In the genomic region with DNA sequence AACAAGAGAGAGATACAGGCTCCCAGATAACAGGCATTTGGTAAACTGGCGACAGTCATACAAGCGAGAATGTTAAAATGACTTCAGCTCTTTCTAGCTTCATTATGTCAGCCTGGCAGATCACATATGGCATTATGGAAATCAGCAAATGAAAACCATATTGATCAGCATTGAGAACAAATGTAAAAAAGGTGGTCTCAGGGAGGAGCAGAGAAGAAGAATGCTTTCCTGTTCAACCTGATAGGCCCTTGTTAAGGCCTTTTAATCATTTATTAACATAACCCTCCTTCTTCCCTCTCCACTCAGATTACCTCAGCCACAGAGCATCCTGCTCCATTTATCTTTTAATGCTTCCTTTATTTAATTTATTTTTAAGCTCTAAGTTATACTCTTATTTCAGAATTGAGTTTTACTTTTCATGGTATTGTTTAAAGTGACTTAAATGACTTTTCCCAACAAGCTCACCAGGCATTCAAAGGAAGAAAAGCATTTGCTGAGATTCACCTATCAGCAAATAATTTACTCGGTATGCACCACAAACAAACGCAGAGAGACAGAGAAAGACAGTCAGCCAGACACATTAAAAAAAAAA, we compare ENCODE assay signal across 1 cellular context.
TF ChIP-seq lines count a peak whose summit lies in the region.

No MANE protein-coding gene starts in this region.

TF ChIP-seq in GM23338, 12 proteins besides CTCF, POLR2A, EP300 and RAD21 (continued from another document):
- TF ChIP-seq, protein P1, sequence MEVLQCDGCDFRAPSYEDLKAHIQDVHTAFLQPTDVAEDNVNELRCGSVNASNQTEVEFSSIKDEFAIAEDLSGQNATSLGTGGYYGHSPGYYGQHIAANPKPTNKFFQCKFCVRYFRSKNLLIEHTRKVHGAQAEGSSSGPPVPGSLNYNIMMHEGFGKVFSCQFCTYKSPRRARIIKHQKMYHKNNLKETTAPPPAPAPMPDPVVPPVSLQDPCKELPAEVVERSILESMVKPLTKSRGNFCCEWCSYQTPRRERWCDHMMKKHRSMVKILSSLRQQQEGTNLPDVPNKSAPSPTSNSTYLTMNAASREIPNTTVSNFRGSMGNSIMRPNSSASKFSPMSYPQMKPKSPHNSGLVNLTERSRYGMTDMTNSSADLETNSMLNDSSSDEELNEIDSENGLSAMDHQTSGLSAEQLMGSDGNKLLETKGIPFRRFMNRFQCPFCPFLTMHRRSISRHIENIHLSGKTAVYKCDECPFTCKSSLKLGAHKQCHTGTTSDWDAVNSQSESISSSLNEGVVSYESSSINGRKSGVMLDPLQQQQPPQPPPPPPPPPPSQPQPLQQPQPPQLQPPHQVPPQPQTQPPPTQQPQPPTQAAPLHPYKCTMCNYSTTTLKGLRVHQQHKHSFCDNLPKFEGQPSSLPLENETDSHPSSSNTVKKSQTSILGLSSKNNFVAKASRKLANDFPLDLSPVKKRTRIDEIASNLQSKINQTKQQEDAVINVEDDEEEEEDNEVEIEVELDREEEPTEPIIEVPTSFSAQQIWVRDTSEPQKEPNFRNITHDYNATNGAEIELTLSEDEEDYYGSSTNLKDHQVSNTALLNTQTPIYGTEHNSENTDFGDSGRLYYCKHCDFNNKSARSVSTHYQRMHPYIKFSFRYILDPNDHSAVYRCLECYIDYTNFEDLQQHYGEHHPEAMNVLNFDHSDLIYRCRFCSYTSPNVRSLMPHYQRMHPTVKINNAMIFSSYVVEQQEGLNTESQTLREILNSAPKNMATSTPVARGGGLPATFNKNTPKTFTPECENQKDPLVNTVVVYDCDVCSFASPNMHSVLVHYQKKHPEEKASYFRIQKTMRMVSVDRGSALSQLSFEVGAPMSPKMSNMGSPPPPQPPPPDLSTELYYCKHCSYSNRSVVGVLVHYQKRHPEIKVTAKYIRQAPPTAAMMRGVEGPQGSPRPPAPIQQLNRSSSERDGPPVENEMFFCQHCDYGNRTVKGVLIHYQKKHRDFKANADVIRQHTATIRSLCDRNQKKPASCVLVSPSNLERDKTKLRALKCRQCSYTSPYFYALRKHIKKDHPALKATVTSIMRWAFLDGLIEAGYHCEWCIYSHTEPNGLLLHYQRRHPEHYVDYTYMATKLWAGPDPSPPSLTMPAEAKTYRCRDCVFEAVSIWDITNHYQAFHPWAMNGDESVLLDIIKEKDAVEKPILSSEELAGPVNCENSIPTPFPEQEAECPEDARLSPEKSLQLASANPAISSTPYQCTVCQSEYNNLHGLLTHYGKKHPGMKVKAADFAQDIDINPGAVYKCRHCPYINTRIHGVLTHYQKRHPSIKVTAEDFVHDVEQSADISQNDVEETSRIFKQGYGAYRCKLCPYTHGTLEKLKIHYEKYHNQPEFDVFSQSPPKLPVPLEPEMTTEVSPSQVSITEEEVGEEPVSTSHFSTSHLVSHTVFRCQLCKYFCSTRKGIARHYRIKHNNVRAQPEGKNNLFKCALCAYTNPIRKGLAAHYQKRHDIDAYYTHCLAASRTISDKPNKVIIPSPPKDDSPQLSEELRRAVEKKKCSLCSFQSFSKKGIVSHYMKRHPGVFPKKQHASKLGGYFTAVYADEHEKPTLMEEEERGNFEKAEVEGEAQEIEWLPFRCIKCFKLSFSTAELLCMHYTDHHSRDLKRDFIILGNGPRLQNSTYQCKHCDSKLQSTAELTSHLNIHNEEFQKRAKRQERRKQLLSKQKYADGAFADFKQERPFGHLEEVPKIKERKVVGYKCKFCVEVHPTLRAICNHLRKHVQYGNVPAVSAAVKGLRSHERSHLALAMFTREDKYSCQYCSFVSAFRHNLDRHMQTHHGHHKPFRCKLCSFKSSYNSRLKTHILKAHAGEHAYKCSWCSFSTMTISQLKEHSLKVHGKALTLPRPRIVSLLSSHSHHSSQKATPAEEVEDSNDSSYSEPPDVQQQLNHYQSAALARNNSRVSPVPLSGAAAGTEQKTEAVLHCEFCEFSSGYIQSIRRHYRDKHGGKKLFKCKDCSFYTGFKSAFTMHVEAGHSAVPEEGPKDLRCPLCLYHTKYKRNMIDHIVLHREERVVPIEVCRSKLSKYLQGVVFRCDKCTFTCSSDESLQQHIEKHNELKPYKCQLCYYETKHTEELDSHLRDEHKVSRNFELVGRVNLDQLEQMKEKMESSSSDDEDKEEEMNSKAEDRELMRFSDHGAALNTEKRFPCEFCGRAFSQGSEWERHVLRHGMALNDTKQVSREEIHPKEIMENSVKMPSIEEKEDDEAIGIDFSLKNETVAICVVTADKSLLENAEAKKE (CRISPR knock-in tag; IDR thresholded peaks at IDR 0.05) = no peak
- TF ChIP-seq NANOG (IDR thresholded peaks at IDR 0.05; ENCODE audit: borderline replicate concordance) = no peak
- TF ChIP-seq ETS1 (IDR thresholded peaks at IDR 0.05) = no peak
- TF ChIP-seq, protein P2, sequence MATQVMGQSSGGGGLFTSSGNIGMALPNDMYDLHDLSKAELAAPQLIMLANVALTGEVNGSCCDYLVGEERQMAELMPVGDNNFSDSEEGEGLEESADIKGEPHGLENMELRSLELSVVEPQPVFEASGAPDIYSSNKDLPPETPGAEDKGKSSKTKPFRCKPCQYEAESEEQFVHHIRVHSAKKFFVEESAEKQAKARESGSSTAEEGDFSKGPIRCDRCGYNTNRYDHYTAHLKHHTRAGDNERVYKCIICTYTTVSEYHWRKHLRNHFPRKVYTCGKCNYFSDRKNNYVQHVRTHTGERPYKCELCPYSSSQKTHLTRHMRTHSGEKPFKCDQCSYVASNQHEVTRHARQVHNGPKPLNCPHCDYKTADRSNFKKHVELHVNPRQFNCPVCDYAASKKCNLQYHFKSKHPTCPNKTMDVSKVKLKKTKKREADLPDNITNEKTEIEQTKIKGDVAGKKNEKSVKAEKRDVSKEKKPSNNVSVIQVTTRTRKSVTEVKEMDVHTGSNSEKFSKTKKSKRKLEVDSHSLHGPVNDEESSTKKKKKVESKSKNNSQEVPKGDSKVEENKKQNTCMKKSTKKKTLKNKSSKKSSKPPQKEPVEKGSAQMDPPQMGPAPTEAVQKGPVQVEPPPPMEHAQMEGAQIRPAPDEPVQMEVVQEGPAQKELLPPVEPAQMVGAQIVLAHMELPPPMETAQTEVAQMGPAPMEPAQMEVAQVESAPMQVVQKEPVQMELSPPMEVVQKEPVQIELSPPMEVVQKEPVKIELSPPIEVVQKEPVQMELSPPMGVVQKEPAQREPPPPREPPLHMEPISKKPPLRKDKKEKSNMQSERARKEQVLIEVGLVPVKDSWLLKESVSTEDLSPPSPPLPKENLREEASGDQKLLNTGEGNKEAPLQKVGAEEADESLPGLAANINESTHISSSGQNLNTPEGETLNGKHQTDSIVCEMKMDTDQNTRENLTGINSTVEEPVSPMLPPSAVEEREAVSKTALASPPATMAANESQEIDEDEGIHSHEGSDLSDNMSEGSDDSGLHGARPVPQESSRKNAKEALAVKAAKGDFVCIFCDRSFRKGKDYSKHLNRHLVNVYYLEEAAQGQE (IDR thresholded peaks at IDR 0.05; ENCODE audit: unreplicated experiment) = no peak
- no peak for TF ChIP-seq JUNB (IDR thresholded peaks at IDR 0.05; ENCODE audit: unreplicated experiment)
- TF ChIP-seq STAT1 (IDR thresholded peaks at IDR 0.05; ENCODE audit: unreplicated experiment) = no peak
- TF ChIP-seq CREB1 (CRISPR knock-in tag; IDR thresholded peaks at IDR 0.05; ENCODE audit: low read depth) = no peak
- TF ChIP-seq ZNF114 (CRISPR knock-in tag; IDR thresholded peaks at IDR 0.05) = no peak
- TF ChIP-seq ZNF331 (CRISPR knock-in tag; IDR thresholded peaks at IDR 0.05; ENCODE audit: low read depth) = no peak
- no peak for TF ChIP-seq EZH2phosphoT487 (IDR thresholded peaks at IDR 0.05; ENCODE audit: unreplicated experiment)
